Comparison of ENCODE assay signal across 8 cellular contexts in genomic region chr9:111483419-111483861, GRCh38. TPM values are rescaled to one million over a fixed set of nuclear protein-coding genes. Genes with fewer than 3 reads are reported as not detected.
DNase-seq lines count a peak whose midpoint lies in the region; ATAC-seq, FAIRE-seq and TF ChIP-seq lines count a peak whose summit lies in the region.

No MANE protein-coding gene starts in this region.

- intact Hi-C loops in K562 (cut with micrococcal nuclease) = loop anchor here (5.0 to 10.0 kb wide), 2 partner anchors 44 to 151 kb away; partner anchors contain the start of genes DNAJC25 and ZNF483

- ATAC-seq in GM18873 (IDR thresholded peaks at IDR 0.05; ENCODE audit: low FRiP score, unreplicated experiment) = peak; percentile 14
- peak; percentile 31 for ATAC-seq in HG03095 (IDR thresholded peaks at IDR 0.05; ENCODE audit: unreplicated experiment)
- ATAC-seq in K562 = no peak

- 0 out of 2 replicates have a peak, but pooled peaks cover 7% of the 10 kb centered on the region for H3K9me3 ChIP-seq in BLaER1
- H3K9me3 ChIP-seq in SJSA1 (replicated peaks) = no peaks in the 10 kb centered on the region
- no peaks in the 10 kb centered on the region for H3K9me3 ChIP-seq in K562 (replicated peaks; ENCODE audit: control insufficient read depth, insufficient read depth, low read depth, low read length)
- H3K9me3 ChIP-seq in liver (ENCODE audit: control insufficient read depth in 4 of 4, low read length in 3 of 4) = no peaks in the 10 kb centered on the region

- H3K4me2 ChIP-seq in BLaER1 (peak overlapping the region; percentile 70), K562 (ENCODE audit: insufficient read depth, low read length) (peak overlapping the region; percentile 95; the same call in 1 of the 2 replicates)

- no TSS peak for BruUV-seq in K562 (replicated peaks; lab: Mats Ljungman, UMichigan)

- peaks cover 58% of the 10 kb centered on the region for H3K79me2 ChIP-seq in K562 (ENCODE audit: control insufficient read depth, insufficient read depth, low read length)

- TF ChIP-seq CTCF in K562 (IDR thresholded peaks at IDR 0.05 in 2 of 3, conservative IDR thresholded peaks at IDR 0.05 in 1 of 3; ENCODE audit: insufficient read depth in 2 of 3, low read depth in 1 of 3, low read length in 3 of 3) (no peak), liver (IDR thresholded peaks at IDR 0.05; ENCODE audit: low read depth, low read length, missing input control) (no peak), chondrocyte (IDR thresholded peaks at IDR 0.05) (no peak)

- no peak overlapping the region for H3K27ac Mint-ChIP-seq in chondrocyte (ENCODE audit: unreplicated experiment)

- no peak overlapping the region for H3K4me3 Mint-ChIP-seq in chondrocyte (ENCODE audit: unreplicated experiment)

- peak; percentile 2 to 46 for DNase-seq in SJSA1 (ENCODE audit: low read depth in 1 of 2, low spot score in 2 of 2)
- peak; percentile 68 to 79 (median 74) for DNase-seq in K562 (ENCODE audit: extremely low read depth in 1 of 4, low spot score in 3 of 4)
- peak; percentile 50 for DNase-seq in stimulated activated CD8-positive, alpha-beta memory T cell treated with anti-CD3 and anti-CD28 coated beads, Interleukin-12 subunit alpha, Interleukin-12 subunit beta, amount 100 ng/mL, for 4 hours (ENCODE audit: low read depth)
- no peak for DNase-seq in chondrocyte (ENCODE audit: low spot score)

- H3K4me1 ChIP-seq in BLaER1 (peaks cover 26% of the 10 kb centered on the region), SJSA1 (replicated peaks) (peaks cover 9% of the 10 kb centered on the region), K562 (replicated peaks in 1 of 2; ENCODE audit: control insufficient read depth in 2 of 2, insufficient read depth in 2 of 2, low read length in 2 of 2) (peaks cover 8 to 18% of the 10 kb centered on the region in 2 experiments; a peak in 3 of 5 replicates), liver (ENCODE audit: control insufficient read depth in 4 of 4, insufficient read depth in 4 of 4, low read length in 3 of 4) (peaks cover 0 to 10% (median 7%) of the 10 kb centered on the region in 4 donors)

- H3K9me1 ChIP-seq in K562 (ENCODE audit: control insufficient read depth, insufficient read depth, low read length) = no peaks in the 10 kb centered on the region

- H3K9me3 Mint-ChIP-seq in chondrocyte (ENCODE audit: low read depth) = no peaks in the 10 kb centered on the region

- peak overlapping the region; percentile 96 for H3K4me3 ChIP-seq in BLaER1
- peak overlapping the region; percentile 96 for H3K4me3 ChIP-seq in SJSA1
- H3K4me3 ChIP-seq in K562 = peak overlapping the region; percentile 94
- peak overlapping the region in 2 of 3 donors; percentile 91 to 99 for H3K4me3 ChIP-seq in liver (ENCODE audit: low read depth in 1 of 3, low read length in 3 of 3)

- H4K20me1 ChIP-seq in BLaER1 (peaks cover 46% of the 10 kb centered on the region), K562 (replicated peaks; ENCODE audit: control insufficient read depth, insufficient read depth, low read length) (no peaks in the 10 kb centered on the region)

- no peaks in the 10 kb centered on the region for H3K27me3 Mint-ChIP-seq in chondrocyte (ENCODE audit: low read depth)

- H3K36me3 Mint-ChIP-seq in chondrocyte (ENCODE audit: low read depth) = no peaks in the 10 kb centered on the region

- TF ChIP-seq EP300 in K562 (IDR thresholded peaks at IDR 0.05; ENCODE audit: low read length) = no peak

- H3K27me3 ChIP-seq in BLaER1 = no peaks in the 10 kb centered on the region
- H3K27me3 ChIP-seq in SJSA1 (replicated peaks) = no peaks in the 10 kb centered on the region
- no peaks in the 10 kb centered on the region for H3K27me3 ChIP-seq in K562 (ENCODE audit: control insufficient read depth in 2 of 2, insufficient read depth in 2 of 2, low read length in 2 of 2)
- H3K27me3 ChIP-seq in liver (ENCODE audit: control insufficient read depth in 4 of 4, insufficient read depth in 4 of 4, low read length in 3 of 4) = no peaks in the 10 kb centered on the region

- H2AFZ ChIP-seq in K562 (ENCODE audit: low read depth, low read length) = peak overlapping the region; percentile 75; the same call in 1 of the 2 replicates

- peak overlapping the region; percentile 96 for H3K9ac ChIP-seq in BLaER1
- H3K9ac ChIP-seq in K562 (ENCODE audit: insufficient read depth in 1 of 2, low read depth in 2 of 2, low read length in 2 of 2) = peak overlapping the region; percentile 90 to 91; a peak in 3 of 4 replicates
- peak overlapping the region in 1 of 2 donors; percentile 72 for H3K9ac ChIP-seq in liver (ENCODE audit: low read depth in 1 of 2, low read length in 2 of 2)

- TF ChIP-seq RAD21 in K562 (CRISPR knock-in tag; conservative IDR thresholded peaks at IDR 0.05 in 1 of 2, IDR thresholded peaks at IDR 0.05 in 1 of 2) (no peak), liver (IDR thresholded peaks at IDR 0.05) (no peak)

- H3K27ac ChIP-seq in BLaER1 (peak overlapping the region; percentile 97), SJSA1 (peak overlapping the region; percentile 82; the same call in 1 of the 2 replicates), K562 (ENCODE audit: extremely low read depth, low read depth, low read length) (peak overlapping the region; percentile 97), liver (ENCODE audit: low read depth in 1 of 2, low read length in 2 of 2) (peak overlapping the region; percentile 98)

- CTCF ChIA-PET in K562 (lab: Yijun Ruan, JAX; ENCODE audit: low intra/inter-chr PET ratio) = no interaction called here

- H3K36me3 ChIP-seq in BLaER1 (no peaks in the 10 kb centered on the region), SJSA1 (peaks cover 14% of the 10 kb centered on the region), K562 (ENCODE audit: control insufficient read depth, insufficient read depth, low read length) (peaks cover 10% of the 10 kb centered on the region; the same call in 1 of the 3 replicates), liver (ENCODE audit: control insufficient read depth in 4 of 4, insufficient read depth in 3 of 4, low read depth in 1 of 4, low read length in 3 of 4) (no peaks in the 10 kb centered on the region)

- POLR2A ChIA-PET in K562 (lab: Yijun Ruan, JAX) = interaction anchor here (0.6 to 1.7 kb wide), 11 partner anchors 11 to 1227 kb away, joined by 3 to 5 read pairs (median 3); partner anchors contain the start of gene DNAJC25

- 0% methylated on average over 11 of the region's 81 CpGs for WGBS in K562 (ENCODE audit: insufficient coverage, low coverage, missing lambda C conversion rate)
- WGBS in liver = under 1% methylated on average over 81 of the region's 81 CpGs

- no peak for FAIRE-seq in K562 (lab: Jason Lieb, UNC)

- TF ChIP-seq POLR2A in K562 (conservative IDR thresholded peaks at IDR 0.05) = no peak

- in situ Hi-C loops in K562 (cut with MboI) = no loop called here

- H3K4me1 Mint-ChIP-seq in chondrocyte (ENCODE audit: low read depth) = peaks cover 32% of the 10 kb centered on the region

TF ChIP-seq in K562, 482 proteins besides CTCF, POLR2A, EP300 and RAD21 (continues in another document):
- peak; percentile 27; the same call in 1 of the 2 replicates for TF ChIP-seq CXXC5 (CRISPR knock-in tag; IDR thresholded peaks at IDR 0.05)

TF ChIP-seq in liver, 16 proteins besides CTCF, POLR2A, EP300 and RAD21 (continues in another document):
- no peak for TF ChIP-seq EGR1 (IDR thresholded peaks at IDR 0.05; ENCODE audit: low read depth in 2 of 2)

RNA-seq across cellular contexts. Expression of gene ECPAS, which starts 0.7 kb away (rescaled TPM):
- total RNA-seq in SJSA1 (2014; rRNA removed; shearing (Covaris generic)) = 31.4 and 35.7 TPM in 2 replicates
- total RNA-seq in K562 (2011; cell fraction: chromatin; rRNA removed; ENCODE audit: low replicate concordance) = 164 and 310 TPM in 2 replicates
- 78.2 and 103 TPM in 2 replicates for total RNA-seq in K562 (2011; cell fraction: nucleolus; rRNA removed)
- total RNA-seq in K562 (2011; cell fraction: nucleoplasm; rRNA removed) = 118 and 129 TPM in 2 replicates
- total RNA-seq in K562 (2014; rRNA removed) = 71.3 and 83.4 TPM in 2 replicates
- 82.2 and 89.2 TPM in 2 replicates for total RNA-seq in K562 (2014; rRNA removed; fragmentation: Illumina TruSeq; extraction: Trizol)
- 79.6 and 87.4 TPM in 2 replicates for total RNA-seq in K562 (2015; rRNA removed; fragmentation: Illumina TruSeq; extraction: Trizol)
- total RNA-seq in K562 (2021) = 90.9 and 97.4 TPM in 2 replicates
- 61.0 and 75.7 TPM in 2 replicates for polyA plus RNA-seq in K562 (2011; rRNA removed)
- 16.8 and 28.6 TPM in 2 replicates for polyA plus RNA-seq in K562 (2011; cell fraction: cytosol; rRNA removed)
- 154 and 156 TPM in 2 replicates for polyA plus RNA-seq in K562 (2011; cell fraction: nucleus; rRNA removed)
- 47.2 and 60.2 TPM in 2 replicates for polyA plus RNA-seq in K562 (2012)
- polyA plus RNA-seq in K562 (2014; fragmentation: Illumina TruSeq; extraction: Trizol) = 60.0 and 67.4 TPM in 2 replicates
- polyA plus RNA-seq in K562 (2014; fragmentation: Nextera tagmentation; extraction: Ambion mirVana) = 10 to 100 TPM; 14.5 to 29.5 TPM
- polyA plus RNA-seq in K562 (2014; rRNA removed) = 63.0 and 69.5 TPM in 2 replicates
- polyA minus RNA-seq in K562 (2011; rRNA and poly(A)+ RNA removed) = 280 and 281 TPM in 2 replicates
- 89.1 and 113 TPM in 2 replicates for polyA minus RNA-seq in K562 (2011; cell fraction: cytosol; rRNA and poly(A)+ RNA removed)
- polyA minus RNA-seq in K562 (2011; cell fraction: nucleus; rRNA and poly(A)+ RNA removed) = 84.0 and 133 TPM in 2 replicates
- total RNA-seq in liver = 10 to 100 TPM; 32.2 to 60.8 TPM
- 10 to 100 TPM; 14.7 to 20.3 TPM for polyA plus RNA-seq in liver
- total RNA-seq in chondrocyte = 108 to 118 TPM (median 113 TPM) in 3 replicates

RNA-seq across cellular contexts. Expression of gene ZNF483, which starts 41.5 kb away (rescaled TPM):
- total RNA-seq in SJSA1 (2014; rRNA removed; shearing (Covaris generic)) = 1.2 and 1.3 TPM in 2 replicates
- total RNA-seq in K562 (2011; cell fraction: chromatin; rRNA removed; ENCODE audit: low replicate concordance) = 0.40 and 0.76 TPM in 2 replicates
- total RNA-seq in K562 (2011; cell fraction: nucleolus; rRNA removed) = 0.17 and 0.66 TPM in 2 replicates
- 0.29 TPM in 1 of 2 replicates, not detected in the other for total RNA-seq in K562 (2011; cell fraction: nucleoplasm; rRNA removed)
- total RNA-seq in K562 (2014; rRNA removed) (0.09 and 0.16 TPM in 2 replicates), K562 (2014; rRNA removed; fragmentation: Illumina TruSeq; extraction: Trizol) (0.73 and 0.84 TPM in 2 replicates), K562 (2015; rRNA removed; fragmentation: Illumina TruSeq; extraction: Trizol) (0.75 and 1.0 TPM in 2 replicates), K562 (2021) (0.38 and 0.58 TPM in 2 replicates), liver (1 to 10 TPM in 1 of 2 donors, under 1 TPM in 1; 0.84 to 2.5 TPM), chondrocyte (2.2 to 3.5 TPM (median 2.4 TPM) in 3 replicates)
- polyA plus RNA-seq in K562 (2011; rRNA removed) (0.23 and 0.46 TPM in 2 replicates), K562 (2014; fragmentation: Illumina TruSeq; extraction: Trizol) (0.04 TPM in 1 of 2 replicates, not detected in the other), K562 (2014; fragmentation: Nextera tagmentation; extraction: Ambion mirVana) (under 1 TPM; 0.25 to 0.38 TPM), K562 (2014; rRNA removed) (0.19 and 0.38 TPM in 2 replicates), liver (under 1 TPM; 0.03 to 0.46 TPM)
- 0.01 and 0.10 TPM in 2 replicates for polyA plus RNA-seq in K562 (2011; cell fraction: cytosol; rRNA removed)
- polyA plus RNA-seq in K562 (2011; cell fraction: nucleus; rRNA removed) = 0.35 and 0.75 TPM in 2 replicates
- polyA plus RNA-seq in K562 (2012) = 0.17 TPM in 1 of 2 replicates, not detected in the other
- polyA minus RNA-seq in K562 (2011; rRNA and poly(A)+ RNA removed) = 1.6 and 2.1 TPM in 2 replicates
- 0.67 TPM in 1 of 2 replicates, not detected in the other for polyA minus RNA-seq in K562 (2011; cell fraction: cytosol; rRNA and poly(A)+ RNA removed)
- 0.81 and 1.00 TPM in 2 replicates for polyA minus RNA-seq in K562 (2011; cell fraction: nucleus; rRNA and poly(A)+ RNA removed)
